Comparison of ENCODE assay signal across 1 cellular context in the genomic region with DNA sequence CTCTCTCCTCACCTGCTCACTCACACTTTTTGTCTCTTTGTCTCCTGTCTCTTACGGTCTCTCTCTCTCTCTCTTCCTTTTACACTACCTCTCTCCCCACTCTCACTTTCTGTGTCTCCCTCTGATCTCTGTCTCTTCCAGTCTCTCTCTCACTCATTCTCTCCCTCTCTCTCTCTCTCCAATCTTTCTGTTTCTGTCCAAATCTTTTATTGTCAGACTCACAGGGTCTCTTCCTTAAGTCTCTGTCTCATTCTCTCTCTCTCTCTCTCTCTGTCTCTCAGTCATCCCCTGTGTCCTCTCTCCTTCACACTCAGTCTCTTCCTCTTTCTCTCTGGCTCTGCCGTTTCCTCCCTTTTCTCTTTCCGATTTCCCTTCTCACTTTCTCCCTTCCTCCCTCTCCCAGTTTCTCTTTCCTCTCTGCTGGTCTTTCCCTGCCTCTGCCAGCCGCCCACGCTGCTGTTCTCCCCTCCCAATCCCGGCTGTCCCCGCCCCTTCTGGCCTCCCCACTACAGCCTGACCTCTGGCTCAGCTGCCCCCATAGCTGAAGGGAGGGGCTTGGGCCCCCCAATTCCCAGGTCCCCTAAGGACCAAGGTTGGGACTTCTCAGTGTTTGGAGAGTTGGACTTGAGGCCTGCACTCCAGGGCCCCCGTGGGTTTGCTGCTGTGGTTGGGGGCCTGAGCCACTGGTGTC.
TF ChIP-seq lines count a peak whose summit lies in the region.

A gene with protein sequence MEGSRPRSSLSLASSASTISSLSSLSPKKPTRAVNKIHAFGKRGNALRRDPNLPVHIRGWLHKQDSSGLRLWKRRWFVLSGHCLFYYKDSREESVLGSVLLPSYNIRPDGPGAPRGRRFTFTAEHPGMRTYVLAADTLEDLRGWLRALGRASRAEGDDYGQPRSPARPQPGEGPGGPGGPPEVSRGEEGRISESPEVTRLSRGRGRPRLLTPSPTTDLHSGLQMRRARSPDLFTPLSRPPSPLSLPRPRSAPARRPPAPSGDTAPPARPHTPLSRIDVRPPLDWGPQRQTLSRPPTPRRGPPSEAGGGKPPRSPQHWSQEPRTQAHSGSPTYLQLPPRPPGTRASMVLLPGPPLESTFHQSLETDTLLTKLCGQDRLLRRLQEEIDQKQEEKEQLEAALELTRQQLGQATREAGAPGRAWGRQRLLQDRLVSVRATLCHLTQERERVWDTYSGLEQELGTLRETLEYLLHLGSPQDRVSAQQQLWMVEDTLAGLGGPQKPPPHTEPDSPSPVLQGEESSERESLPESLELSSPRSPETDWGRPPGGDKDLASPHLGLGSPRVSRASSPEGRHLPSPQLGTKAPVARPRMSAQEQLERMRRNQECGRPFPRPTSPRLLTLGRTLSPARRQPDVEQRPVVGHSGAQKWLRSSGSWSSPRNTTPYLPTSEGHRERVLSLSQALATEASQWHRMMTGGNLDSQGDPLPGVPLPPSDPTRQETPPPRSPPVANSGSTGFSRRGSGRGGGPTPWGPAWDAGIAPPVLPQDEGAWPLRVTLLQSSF (minus strand): TSS at position 422 of the 691 bp plus-strand sequence. CDS start 997 bp downstream, outside the sequence.

TF ChIP-seq in HEK293, 187 proteins besides CTCF, POLR2A, EP300 and RAD21 (continued from another document):
- TF ChIP-seq, protein P1, sequence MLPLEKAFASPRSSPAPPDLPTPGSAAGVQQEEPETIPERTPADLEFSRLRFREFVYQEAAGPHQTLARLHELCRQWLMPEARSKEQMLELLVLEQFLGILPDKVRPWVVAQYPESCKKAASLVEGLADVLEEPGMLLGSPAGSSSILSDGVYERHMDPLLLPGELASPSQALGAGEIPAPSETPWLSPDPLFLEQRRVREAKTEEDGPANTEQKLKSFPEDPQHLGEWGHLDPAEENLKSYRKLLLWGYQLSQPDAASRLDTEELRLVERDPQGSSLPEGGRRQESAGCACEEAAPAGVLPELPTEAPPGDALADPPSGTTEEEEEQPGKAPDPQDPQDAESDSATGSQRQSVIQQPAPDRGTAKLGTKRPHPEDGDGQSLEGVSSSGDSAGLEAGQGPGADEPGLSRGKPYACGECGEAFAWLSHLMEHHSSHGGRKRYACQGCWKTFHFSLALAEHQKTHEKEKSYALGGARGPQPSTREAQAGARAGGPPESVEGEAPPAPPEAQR (tag by site-specific recombination; IDR thresholded peaks at IDR 0.05) = peak; percentile 47; the same call in 1 of the 2 replicates
- peak; percentile 65; the same call in 1 of the 2 replicates for TF ChIP-seq ZFP37 (tag by site-specific recombination; IDR thresholded peaks at IDR 0.05)
- peak; percentile 57; the same call in 1 of the 2 replicates for TF ChIP-seq ZNF10 (tag by site-specific recombination; IDR thresholded peaks at IDR 0.05)
- TF ChIP-seq ZNF335 (tag by site-specific recombination; conservative IDR thresholded peaks at IDR 0.05) = peak; percentile 75
- TF ChIP-seq, protein P2, sequence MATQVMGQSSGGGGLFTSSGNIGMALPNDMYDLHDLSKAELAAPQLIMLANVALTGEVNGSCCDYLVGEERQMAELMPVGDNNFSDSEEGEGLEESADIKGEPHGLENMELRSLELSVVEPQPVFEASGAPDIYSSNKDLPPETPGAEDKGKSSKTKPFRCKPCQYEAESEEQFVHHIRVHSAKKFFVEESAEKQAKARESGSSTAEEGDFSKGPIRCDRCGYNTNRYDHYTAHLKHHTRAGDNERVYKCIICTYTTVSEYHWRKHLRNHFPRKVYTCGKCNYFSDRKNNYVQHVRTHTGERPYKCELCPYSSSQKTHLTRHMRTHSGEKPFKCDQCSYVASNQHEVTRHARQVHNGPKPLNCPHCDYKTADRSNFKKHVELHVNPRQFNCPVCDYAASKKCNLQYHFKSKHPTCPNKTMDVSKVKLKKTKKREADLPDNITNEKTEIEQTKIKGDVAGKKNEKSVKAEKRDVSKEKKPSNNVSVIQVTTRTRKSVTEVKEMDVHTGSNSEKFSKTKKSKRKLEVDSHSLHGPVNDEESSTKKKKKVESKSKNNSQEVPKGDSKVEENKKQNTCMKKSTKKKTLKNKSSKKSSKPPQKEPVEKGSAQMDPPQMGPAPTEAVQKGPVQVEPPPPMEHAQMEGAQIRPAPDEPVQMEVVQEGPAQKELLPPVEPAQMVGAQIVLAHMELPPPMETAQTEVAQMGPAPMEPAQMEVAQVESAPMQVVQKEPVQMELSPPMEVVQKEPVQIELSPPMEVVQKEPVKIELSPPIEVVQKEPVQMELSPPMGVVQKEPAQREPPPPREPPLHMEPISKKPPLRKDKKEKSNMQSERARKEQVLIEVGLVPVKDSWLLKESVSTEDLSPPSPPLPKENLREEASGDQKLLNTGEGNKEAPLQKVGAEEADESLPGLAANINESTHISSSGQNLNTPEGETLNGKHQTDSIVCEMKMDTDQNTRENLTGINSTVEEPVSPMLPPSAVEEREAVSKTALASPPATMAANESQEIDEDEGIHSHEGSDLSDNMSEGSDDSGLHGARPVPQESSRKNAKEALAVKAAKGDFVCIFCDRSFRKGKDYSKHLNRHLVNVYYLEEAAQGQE (tag by site-specific recombination; IDR thresholded peaks at IDR 0.05) = 0 out of 2 replicates have a peak, but pooled peaks have one; percentile 51
- peak; percentile 54 for TF ChIP-seq ZNF843 (tag by site-specific recombination; IDR thresholded peaks at IDR 0.05)
- TF ChIP-seq OSR2 (tag by site-specific recombination; IDR thresholded peaks at IDR 0.05) = no peak
- peak; percentile 26; the same call in 1 of the 2 replicates for TF ChIP-seq GLIS1 (tag by site-specific recombination; IDR thresholded peaks at IDR 0.05)
- TF ChIP-seq RBAK (tag by site-specific recombination; IDR thresholded peaks at IDR 0.05) = peak; percentile 69; the same call in 1 of the 2 replicates
- peak; percentile 55 for TF ChIP-seq ZNF341 (tag by site-specific recombination; IDR thresholded peaks at IDR 0.05; ENCODE audit: low read depth)
- TF ChIP-seq FEZF1 (tag by site-specific recombination; IDR thresholded peaks at IDR 0.05) = peak; percentile 52
- peak; percentile 76; the same call in 1 of the 2 replicates for TF ChIP-seq ZBTB17 (tag by site-specific recombination; IDR thresholded peaks at IDR 0.05)
- TF ChIP-seq GLIS2 (tag by site-specific recombination; IDR thresholded peaks at IDR 0.05) = peak; percentile 83
- TF ChIP-seq SP3 (tag by site-specific recombination; IDR thresholded peaks at IDR 0.05) = peak; percentile 65
- peak; percentile 58 for TF ChIP-seq ZNF791 (tag by site-specific recombination; IDR thresholded peaks at IDR 0.05)
- TF ChIP-seq PRDM1 (tag by site-specific recombination; IDR thresholded peaks at IDR 0.05) = peak; percentile 100
- no peak for TF ChIP-seq ZBTB1 (tag by site-specific recombination; IDR thresholded peaks at IDR 0.05)
- TF ChIP-seq ZSCAN23 (tag by site-specific recombination; IDR thresholded peaks at IDR 0.05) = no peak; the same call in 1 of the 2 replicates
- peak; percentile 12; the same call in 1 of the 2 replicates for TF ChIP-seq SCRT1 (tag by site-specific recombination; IDR thresholded peaks at IDR 0.05; ENCODE audit: borderline replicate concordance)
- TF ChIP-seq ZFHX2 (tag by site-specific recombination; conservative IDR thresholded peaks at IDR 0.05) = peak; percentile 92
- TF ChIP-seq ZNF596 (tag by site-specific recombination; IDR thresholded peaks at IDR 0.05) = peak; percentile 86
- 0 out of 2 replicates have a peak, but pooled peaks have one; percentile 23 for TF ChIP-seq ZNF501 (tag by site-specific recombination; IDR thresholded peaks at IDR 0.05)
